20 cellular contexts compared by ENCODE assay signal in genomic region chr12:100214518-100214917, GRCh38. TPM values are rescaled to one million over a fixed set of nuclear protein-coding genes. Genes with fewer than 3 reads are reported as not detected.
DNase-seq lines count a peak whose midpoint lies in the region; ATAC-seq, FAIRE-seq and TF ChIP-seq lines count a peak whose summit lies in the region.
"Had no signal": no experiment of that assay in that cellular context is flagged by ENCODE, and none has a peak within 500 bp of the region (broad histone marks: within the 10 kb centered on the region; RNA-seq: fewer than 3 reads in every experiment).

No MANE protein-coding gene starts in this region.

- peaks cover 5% of the 10 kb centered on the region for H3K79me2 ChIP-seq in Karpas-422 (ENCODE audit: low read length)

- no peaks in the 10 kb centered on the region for H3K27me3 ChIP-seq in CD8-positive, alpha-beta T cell (ENCODE audit: insufficient read depth, low read length)
- no peaks in the 10 kb centered on the region for H3K27me3 ChIP-seq in Karpas-422 (ENCODE audit: low read length)
- H3K27me3 ChIP-seq: SJSA1 had no signal

- no peak overlapping the region for H3K4me3 ChIP-seq in A549
- no peak overlapping the region for H3K4me3 ChIP-seq in CD8-positive, alpha-beta T cell (ENCODE audit: low read depth, low read length)
- no peak overlapping the region for H3K4me3 ChIP-seq in Karpas-422 (ENCODE audit: low read length)
- H3K4me3 ChIP-seq: SJSA1 had no signal

- peaks cover 77% of the 10 kb centered on the region for H3K36me3 Mint-ChIP-seq in CD8-positive, alpha-beta T cell
- peaks cover 24% of the 10 kb centered on the region for H3K36me3 Mint-ChIP-seq in nephron progenitor cell (ENCODE audit: low read depth)
- H3K36me3 Mint-ChIP-seq in activated CD8-positive, alpha-beta memory T cell treated with anti-CD3 and anti-CD28 coated beads, Interleukin-2, amount 10 ng/mL, durations not matched to agents 7 days and 5 days, result peaks cover 25% of the 10 kb centered on the region

- POLR2A ChIA-PET in A549 (lab: Yijun Ruan, JAX), result no interaction called here
- POLR2A ChIA-PET in CD8-positive, alpha-beta T cell (lab: Charles Lee), result no interaction called here

- peaks cover 18% of the 10 kb centered on the region for H3K36me3 ChIP-seq in CD8-positive, alpha-beta T cell (ENCODE audit: insufficient read depth, low read length)
- H3K36me3 ChIP-seq in Karpas-422 (ENCODE audit: insufficient read depth, low read length), result peaks cover 48% of the 10 kb centered on the region

- no peak for TF ChIP-seq RAD21 in A549 (conservative IDR thresholded peaks at IDR 0.05 in 1 of 2, IDR thresholded peaks at IDR 0.05 in 1 of 2)

- no peak overlapping the region for H3K9ac ChIP-seq in Karpas-422 (ENCODE audit: low read length)

- ATAC-seq in A549 (no peak), Right ventricle myocardium inferior (no peak)
- no peak for ATAC-seq in CD8-positive, alpha-beta T cell
- ATAC-seq in activated CD8-positive, alpha-beta memory T cell treated with anti-CD3 and anti-CD28 coated beads, Interleukin-2, amount 10 ng/mL, durations not matched to agents 7 days and 5 days, result no peak
- ATAC-seq: Panc1 had no signal

- FAIRE-seq in A549 (lab: Jason Lieb, UNC), result peak; percentile 23
- FAIRE-seq: H1 had no signal

- TF ChIP-seq POLR2A in A549 (IDR thresholded peaks at IDR 0.05; ENCODE audit: low read length), result no peak

- TF ChIP-seq CTCF in A549 (IDR thresholded peaks at IDR 0.05) (no peak), nephron progenitor cell (IDR thresholded peaks at IDR 0.05) (no peak)
- no peak for TF ChIP-seq CTCF in CD8-positive, alpha-beta T cell (IDR thresholded peaks at IDR 0.05)

- no peaks in the 10 kb centered on the region for H3K9me3 ChIP-seq in A549
- H3K9me3 ChIP-seq in CD8-positive, alpha-beta T cell (ENCODE audit: low read length), result no peaks in the 10 kb centered on the region
- H3K9me3 ChIP-seq in Karpas-422 (ENCODE audit: low read length), result no peaks in the 10 kb centered on the region
- H3K9me3 ChIP-seq: SJSA1 had no signal

- no peak overlapping the region for H3K4me3 Mint-ChIP-seq in CD8-positive, alpha-beta T cell
- H3K4me3 Mint-ChIP-seq in nephron progenitor cell, result no peak overlapping the region
- no peak overlapping the region for H3K4me3 Mint-ChIP-seq in activated CD8-positive, alpha-beta memory T cell treated with anti-CD3 and anti-CD28 coated beads, Interleukin-2, amount 10 ng/mL, durations not matched to agents 7 days and 5 days

- no peaks in the 10 kb centered on the region for H3K4me1 Mint-ChIP-seq in CD8-positive, alpha-beta T cell (ENCODE audit: low read depth)
- H3K4me1 Mint-ChIP-seq in nephron progenitor cell, result no peaks in the 10 kb centered on the region
- H3K4me1 Mint-ChIP-seq in activated CD8-positive, alpha-beta memory T cell treated with anti-CD3 and anti-CD28 coated beads, Interleukin-2, amount 10 ng/mL, durations not matched to agents 7 days and 5 days, result peaks cover 4% of the 10 kb centered on the region

- H3K4me2 ChIP-seq in A549 (no peak overlapping the region), Karpas-422 (ENCODE audit: low read depth, low read length, poor library complexity, severe bottlenecking) (no peak overlapping the region)

- TF ChIP-seq EP300 in A549 (IDR thresholded peaks at IDR 0.05), result no peak

- WGBS in A549 (ENCODE audit: missing lambda C conversion rate), result 87% methylated on average over 2 of the region's 2 CpGs

- no peak overlapping the region for H2AFZ ChIP-seq in Karpas-422 (ENCODE audit: low read length)

- intact Hi-C loops in CD8-positive, alpha-beta T cell (cut with DNase I, micrococcal nuclease), result no loop called here
- intact Hi-C loops in Right ventricle myocardium inferior (cut with DNase I), result no loop called here

- no peaks in the 10 kb centered on the region for H3K9me3 Mint-ChIP-seq in CD8-positive, alpha-beta T cell
- H3K9me3 Mint-ChIP-seq in nephron progenitor cell, result no peaks in the 10 kb centered on the region
- no peaks in the 10 kb centered on the region for H3K9me3 Mint-ChIP-seq in activated CD8-positive, alpha-beta memory T cell treated with anti-CD3 and anti-CD28 coated beads, Interleukin-2, amount 10 ng/mL, durations not matched to agents 7 days and 5 days (ENCODE audit: low read depth)

- H3K9me2 ChIP-seq in Karpas-422 (replicated peaks; ENCODE audit: insufficient read depth, low read length), result no peaks in the 10 kb centered on the region

- H3K4me1 ChIP-seq in A549 (no peaks in the 10 kb centered on the region), Karpas-422 (ENCODE audit: low read length) (no peaks in the 10 kb centered on the region)
- no peaks in the 10 kb centered on the region for H3K4me1 ChIP-seq in CD8-positive, alpha-beta T cell (ENCODE audit: insufficient read depth, low read length)
- H3K4me1 ChIP-seq: SJSA1 had no signal

- DNase-seq in A549 (ENCODE audit: low read depth in 1 of 2, low spot score in 1 of 2) (no peak), epithelial cell of prostate (ENCODE audit: low read depth, low spot score) (no peak), nephron progenitor cell (no peak), Karpas-422 (no peak), Right ventricle myocardium inferior (ENCODE audit: missing footprints) (no peak)
- no peak for DNase-seq in CD8-positive, alpha-beta T cell
- no peak for DNase-seq in activated CD8-positive, alpha-beta memory T cell treated with anti-CD3 and anti-CD28 coated beads, Interleukin-2, amount 10 ng/mL, durations not matched to agents 7 days and 5 days
- DNase-seq: ACHN, DMS 273 treated with DMSO at 0.1 percent for 48 hours, DND-41, IMR-90, Kasumi-1, MM.1S, NCI-H1092, NCI-H146, NCI-H2081 had no signal

- CTCF ChIA-PET in A549 (lab: Yijun Ruan, JAX), result interaction anchor here (0.8 kb wide), 1 partner anchor 12 kb away, joined by 3 read pairs; no protein-coding TSS in a partner anchor
- CTCF ChIA-PET in CD8-positive, alpha-beta T cell (lab: Charles Lee), result interaction anchor here (1.4 kb wide), 1 partner anchor 59 kb away, joined by 5 read pairs; no protein-coding TSS in a partner anchor
- CTCF ChIA-PET in activated CD8-positive, alpha-beta memory T cell treated with anti-CD3 and anti-CD28 coated beads, Interleukin-2, amount 10 ng/mL, durations not matched to agents 7 days and 5 days (lab: Charles Lee), result no interaction called here

- H3K27ac ChIP-seq in A549, result no peak overlapping the region
- H3K27ac ChIP-seq in CD8-positive, alpha-beta T cell (ENCODE audit: low read depth, low read length), result no peak overlapping the region
- H3K27ac ChIP-seq in epithelial cell of prostate, result peak overlapping the region; percentile 38
- no peak overlapping the region for H3K27ac ChIP-seq in Karpas-422 (ENCODE audit: low read length)
- H3K27ac ChIP-seq: C4-2B, SJSA1 had no signal

- no peaks in the 10 kb centered on the region for H4K20me1 ChIP-seq in Karpas-422 (ENCODE audit: insufficient read depth, low read depth, low read length)

- no peaks in the 10 kb centered on the region for H3K27me3 Mint-ChIP-seq in CD8-positive, alpha-beta T cell (ENCODE audit: low read depth)
- H3K27me3 Mint-ChIP-seq in nephron progenitor cell (ENCODE audit: low read depth, poor library complexity), result no peaks in the 10 kb centered on the region
- no peaks in the 10 kb centered on the region for H3K27me3 Mint-ChIP-seq in activated CD8-positive, alpha-beta memory T cell treated with anti-CD3 and anti-CD28 coated beads, Interleukin-2, amount 10 ng/mL, durations not matched to agents 7 days and 5 days

- peak overlapping the region; percentile 2 for H3K27ac Mint-ChIP-seq in CD8-positive, alpha-beta T cell
- peak overlapping the region; percentile 59 for H3K27ac Mint-ChIP-seq in nephron progenitor cell
- H3K27ac Mint-ChIP-seq in activated CD8-positive, alpha-beta memory T cell treated with anti-CD3 and anti-CD28 coated beads, Interleukin-2, amount 10 ng/mL, durations not matched to agents 7 days and 5 days, result no peak overlapping the region

TF ChIP-seq in A549, 52 proteins besides CTCF, POLR2A, EP300 and RAD21:
- no peak for TF ChIP-seq EHMT2 (IDR thresholded peaks at IDR 0.05; ENCODE audit: low read depth)

RNA-seq across cellular contexts. Expression of gene ACTR6, which starts 13.9 kb away (rescaled TPM):
- polyA plus RNA-seq in A549 (2011; rRNA removed) (41.5 and 50.1 TPM in 2 replicates), A549 (2017; fragmentation: RNase III; extraction: RNeasy Plus Mini Kit Qiagen cat#74134 plus additional on column Dnase treatment) (32.6 to 37.0 TPM (median 33.7 TPM) in 3 replicates)
- polyA plus RNA-seq in A549 (2012; cell fraction: cytosol; rRNA removed), result 20.0 and 22.0 TPM in 2 replicates
- polyA plus RNA-seq in A549 (2012; cell fraction: nucleus; rRNA removed), result 3.7 and 6.2 TPM in 2 replicates
- polyA minus RNA-seq in A549 (2011; rRNA and poly(A)+ RNA removed), result 7.2 and 9.8 TPM in 2 replicates
- total RNA-seq in CD8-positive, alpha-beta T cell, result 10 to 100 TPM; 18.8 to 21.4 TPM
- total RNA-seq in Karpas-422 (2014; rRNA removed; shearing (Covaris generic); ENCODE audit: low replicate concordance), result 13.9 and 38.8 TPM in 2 replicates
- total RNA-seq in Right ventricle myocardium inferior, result 19.4 TPM
- 10 to 100 TPM; 32.8 to 34.2 TPM for total RNA-seq in activated CD8-positive, alpha-beta memory T cell treated with anti-CD3 and anti-CD28 coated beads, Interleukin-2, amount 10 ng/mL, durations not matched to agents 7 days and 5 days

RNA-seq across cellular contexts. Expression of gene DEPDC4, which starts 52.4 kb away (rescaled TPM):
- polyA plus RNA-seq in A549 (2011; rRNA removed) (3.4 and 6.3 TPM in 2 replicates), A549 (2017; fragmentation: RNase III; extraction: RNeasy Plus Mini Kit Qiagen cat#74134 plus additional on column Dnase treatment) (2.1 to 2.8 TPM (median 2.3 TPM) in 3 replicates)
- polyA plus RNA-seq in A549 (2012; cell fraction: cytosol; rRNA removed), result 0.74 and 1.0 TPM in 2 replicates
- polyA plus RNA-seq in A549 (2012; cell fraction: nucleus; rRNA removed), result 0.23 and 0.36 TPM in 2 replicates
- polyA minus RNA-seq in A549 (2011; rRNA and poly(A)+ RNA removed), result 1.2 and 1.6 TPM in 2 replicates
- under 1 TPM in 1 of 2 experiments, not detected in 1; 0.33 TPM for total RNA-seq in CD8-positive, alpha-beta T cell
- total RNA-seq in Karpas-422 (2014; rRNA removed; shearing (Covaris generic); ENCODE audit: low replicate concordance), result 1.9 and 6.2 TPM in 2 replicates
- total RNA-seq in Right ventricle myocardium inferior, result 0.81 TPM
- 1 to 10 TPM; 1.5 to 2.5 TPM for total RNA-seq in activated CD8-positive, alpha-beta memory T cell treated with anti-CD3 and anti-CD28 coated beads, Interleukin-2, amount 10 ng/mL, durations not matched to agents 7 days and 5 days

RNA-seq across cellular contexts. Expression of gene SCYL2, which starts 52.5 kb away (rescaled TPM):
- 45.5 and 51.7 TPM in 2 replicates for polyA plus RNA-seq in A549 (2011; rRNA removed)
- polyA plus RNA-seq in A549 (2012; cell fraction: cytosol; rRNA removed), result 6.2 and 7.1 TPM in 2 replicates
- 4.0 and 7.1 TPM in 2 replicates for polyA plus RNA-seq in A549 (2012; cell fraction: nucleus; rRNA removed)
- polyA plus RNA-seq in A549 (2017; fragmentation: RNase III; extraction: RNeasy Plus Mini Kit Qiagen cat#74134 plus additional on column Dnase treatment), result 20.8 to 21.7 TPM (median 21.4 TPM) in 3 replicates
- 40.5 and 51.0 TPM in 2 replicates for polyA minus RNA-seq in A549 (2011; rRNA and poly(A)+ RNA removed)
- 10 to 100 TPM; 40.9 to 48.4 TPM for total RNA-seq in CD8-positive, alpha-beta T cell
- 43.9 and 96.2 TPM in 2 replicates for total RNA-seq in Karpas-422 (2014; rRNA removed; shearing (Covaris generic); ENCODE audit: low replicate concordance)
- 30.5 TPM for total RNA-seq in Right ventricle myocardium inferior
- total RNA-seq in activated CD8-positive, alpha-beta memory T cell treated with anti-CD3 and anti-CD28 coated beads, Interleukin-2, amount 10 ng/mL, durations not matched to agents 7 days and 5 days, result 10 to 100 TPM; 29.3 to 38.8 TPM
